ENCODE assay signal across 16 cellular contexts in the genomic region with DNA sequence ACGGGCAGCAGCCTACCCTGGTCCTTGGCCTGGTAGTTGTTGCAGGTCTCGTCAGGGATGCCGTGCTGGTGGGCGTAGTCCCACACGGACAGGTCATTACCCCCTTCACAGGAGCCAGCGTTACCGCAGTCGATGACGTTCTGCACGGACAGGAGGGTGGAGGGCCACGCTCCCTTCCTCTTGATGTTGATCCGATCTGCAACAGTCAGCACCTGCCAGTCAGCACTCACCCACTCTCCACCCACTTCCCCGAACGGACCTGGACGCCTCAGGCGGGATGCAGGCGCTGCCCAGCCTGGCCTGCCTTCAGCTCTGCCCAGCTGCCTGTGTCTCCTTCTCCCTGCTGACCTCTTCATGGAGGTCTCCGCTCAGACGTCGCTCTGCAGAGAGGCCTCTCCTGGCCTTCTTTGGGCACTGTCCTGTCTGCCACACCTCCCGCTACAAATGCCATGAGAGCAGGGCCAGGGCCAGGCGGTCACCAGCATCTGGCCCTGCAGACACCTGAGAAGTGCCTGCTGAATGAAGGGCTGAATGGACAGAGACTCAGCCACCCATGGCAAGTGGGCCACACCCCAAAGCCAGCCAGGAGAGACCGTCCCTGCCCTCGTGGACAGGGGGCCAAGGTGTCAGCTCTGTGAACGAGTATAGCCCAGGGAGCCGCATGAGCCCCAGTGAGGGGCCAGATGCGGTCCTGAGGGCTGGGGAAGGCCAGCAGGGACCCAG. TPM values are rescaled to one million over a fixed set of nuclear protein-coding genes. Genes with fewer than 3 reads are reported as not detected.
A peak's percentile ranks its signal among the peaks of the same experiment; 100 is the strongest.
DNase-seq lines count a peak whose midpoint lies in the region; ATAC-seq, FAIRE-seq and TF ChIP-seq lines count a peak whose summit lies in the region.
"Had no signal": no experiment of that assay in that cellular context is flagged by ENCODE, and none has a peak within 500 bp of the region (broad histone marks: within the 10 kb centered on the region; RNA-seq: fewer than 3 reads in every experiment).

No MANE protein-coding gene starts in this region.

- no peaks in the 10 kb centered on the region for H3K9me3 Mint-ChIP-seq in stimulated activated memory B cell treated with anti-CD40 and anti-IgM and Interleukin-4, amounts not matched to agents 10 μg/mL and 1 μg/mL and 100 μg/mL, for 72 hours
- H3K9me3 Mint-ChIP-seq: CD8-positive, alpha-beta T cell had no signal

- peaks cover 0 to 27% of the 10 kb centered on the region in 2 donors for H3K36me3 ChIP-seq in vagina

- no peak for TF ChIP-seq CTCF in vagina (IDR thresholded peaks at IDR 0.05)

- no peaks in the 10 kb centered on the region for H3K27me3 ChIP-seq in vagina
- H3K27me3 ChIP-seq: BE2C, SJCRH30 had no signal

- TF ChIP-seq POLR2A in GM12892 (IDR thresholded peaks at IDR 0.05; ENCODE audit: low read depth, low read length), result peak; percentile 44; the same call in 1 of the 2 replicates
- TF ChIP-seq POLR2A in vagina (IDR thresholded peaks at IDR 0.05), result no peak

- peak overlapping the region; percentile 52 for H3K4me3 Mint-ChIP-seq in stimulated activated memory B cell treated with anti-CD40 and anti-IgM and Interleukin-4, amounts not matched to agents 10 μg/mL and 1 μg/mL and 100 μg/mL, for 72 hours
- H3K4me3 Mint-ChIP-seq: CD8-positive, alpha-beta T cell had no signal

- H3K9me3 ChIP-seq in vagina, result no peaks in the 10 kb centered on the region
- H3K9me3 ChIP-seq: BE2C, SJCRH30 had no signal

- FAIRE-seq in GM12892 (lab: Jason Lieb, UNC) (no peak), HTR-8/SVneo (lab: Jason Lieb, UNC) (peak; percentile 23)

- peaks cover 86% of the 10 kb centered on the region for H3K36me3 Mint-ChIP-seq in stimulated activated memory B cell treated with anti-CD40 and anti-IgM and Interleukin-4, amounts not matched to agents 10 μg/mL and 1 μg/mL and 100 μg/mL, for 72 hours

- intact Hi-C loops in vagina (cut with DNase I), result no loop called here

- peaks cover 57% of the 10 kb centered on the region for H3K4me1 Mint-ChIP-seq in stimulated activated memory B cell treated with anti-CD40 and anti-IgM and Interleukin-4, amounts not matched to agents 10 μg/mL and 1 μg/mL and 100 μg/mL, for 72 hours

- H3K4me1 ChIP-seq in vagina, result peaks cover 25% of the 10 kb centered on the region
- H3K4me1 ChIP-seq: BE2C had no signal

- no peak overlapping the region for H3K4me3 ChIP-seq in vagina
- H3K4me3 ChIP-seq: SJCRH30 had no signal

- DNase-seq in GM12892 (ENCODE audit: insufficient read length), result no peak
- no peak for DNase-seq in HTR-8/SVneo (ENCODE audit: insufficient read length, low spot score)
- peak; percentile 48 for DNase-seq in islet precursor cell
- no peak for DNase-seq in DMS79 treated with DMSO at 0.1 percent for 48 hours (lab: John Stamatoyannopoulos, UW)
- DNase-seq in vagina (ENCODE audit: extremely low spot score in 2 of 2), result no peak
- DNase-seq in effector CD4-positive, alpha-beta T cell, result no peak
- DNase-seq: BE2C; CD8-positive, alpha-beta T cell; H7; MV-4-11; NCI-H1417; NCI-H187 treated with DMSO at 0.1 percent for 48 hours; NCI-H446 treated with DMSO at 0.1 percent for 48 hours; NK-92 treated with Interleukin-12 subunit alpha and Interleukin-12 subunit beta, amount 100 ng/mL, for 24 hours; SJCRH30 had no signal

- ATAC-seq in stimulated activated memory B cell treated with anti-CD40 and anti-IgM and Interleukin-4, amounts not matched to agents 10 μg/mL and 1 μg/mL and 100 μg/mL, for 72 hours, result no peak
- ATAC-seq: CD8-positive, alpha-beta T cell had no signal

- H3K27ac ChIP-seq in vagina, result no peak overlapping the region
- H3K27ac ChIP-seq: SJCRH30 had no signal

- peak overlapping the region; percentile 96 for H3K27ac Mint-ChIP-seq in stimulated activated memory B cell treated with anti-CD40 and anti-IgM and Interleukin-4, amounts not matched to agents 10 μg/mL and 1 μg/mL and 100 μg/mL, for 72 hours
- H3K27ac Mint-ChIP-seq: CD8-positive, alpha-beta T cell had no signal

- no peaks in the 10 kb centered on the region for H3K27me3 Mint-ChIP-seq in stimulated activated memory B cell treated with anti-CD40 and anti-IgM and Interleukin-4, amounts not matched to agents 10 μg/mL and 1 μg/mL and 100 μg/mL, for 72 hours

RNA-seq across cellular contexts. Expression of a gene that starts 5.4 kb away (rescaled TPM):
- polyA plus RNA-seq in GM12892 (2012; ENCODE audit: missing spikeins), result 109 TPM
- total RNA-seq in vagina, result 128 TPM
- total RNA-seq: SJCRH30 had no signal

RNA-seq across cellular contexts. Expression of a gene that starts 17.6 kb away (rescaled TPM):
- polyA plus RNA-seq in GM12892 (2012; ENCODE audit: missing spikeins), result 0.66 TPM
- not detected for total RNA-seq in vagina
- total RNA-seq: CD8-positive, alpha-beta T cell; H7; SJCRH30 had no signal

RNA-seq across cellular contexts. Expression of a gene that starts 20.6 kb away (rescaled TPM):
- 51.1 TPM for polyA plus RNA-seq in GM12892 (2012; ENCODE audit: missing spikeins)
- total RNA-seq in vagina, result 85.7 TPM

RNA-seq across cellular contexts. Expression of a gene that starts 30.5 kb away (rescaled TPM):
- polyA plus RNA-seq in GM12892 (2012; ENCODE audit: missing spikeins), result 81.7 TPM
- total RNA-seq in vagina, result 22.8 TPM

RNA-seq across cellular contexts. Expression of a gene that starts 41.0 kb away (rescaled TPM):
- polyA plus RNA-seq in GM12892 (2012; ENCODE audit: missing spikeins), result 83.4 TPM
- 73.4 TPM for total RNA-seq in vagina
